ENCODE assay signal across 23 cellular contexts in genomic region chr12:51662728-51663154, GRCh38.
DNase-seq lines count a peak whose midpoint lies in the region; ATAC-seq, FAIRE-seq and TF ChIP-seq lines count a peak whose summit lies in the region.
"Had no signal": no experiment of that assay in that cellular context is flagged by ENCODE, and none has a peak within 500 bp of the region (broad histone marks: within the 10 kb centered on the region; RNA-seq: fewer than 3 reads in every experiment).

No MANE protein-coding gene starts in this region.

- no peak for TF ChIP-seq RAD21 in A549 (conservative IDR thresholded peaks at IDR 0.05 in 1 of 2, IDR thresholded peaks at IDR 0.05 in 1 of 2)

- H3K27ac ChIP-seq in A549: 0 out of 6 replicates have a peak overlapping the region, but pooled peaks of 1 of the 2 experiments have one; percentile 8
- H3K27ac ChIP-seq: KMS-11, SJCRH30 had no signal

- no peaks in the 10 kb centered on the region; the same call in 2 of the 3 replicates for H3K4me1 ChIP-seq in A549
- H3K4me1 ChIP-seq: SJCRH30 had no signal

- ATAC-seq in A549 (no peak), left lobe of liver (peak; percentile 85), HG02852 (IDR thresholded peaks at IDR 0.05; ENCODE audit: unreplicated experiment) (no peak)
- ATAC-seq in stimulated activated naive CD8-positive, alpha-beta T cell treated with anti-CD3 and anti-CD28 coated beads, Interleukin-15, Interleukin-2, amounts not matched to agents 100 U/mL and 50 U/mL, for 24 hours: no peak
- ATAC-seq in activated T-cell treated with anti-CD3 and anti-CD28 coated beads, Interleukin-2, amount 50 U/mL, for 4 hours: no peak
- ATAC-seq: CD8-positive, alpha-beta T cell; Panc1 had no signal

- H3K9me3 ChIP-seq in A549: 0 out of 3 replicates have a peak, but pooled peaks cover 2% of the 10 kb centered on the region
- H3K9me3 ChIP-seq: SJCRH30 had no signal

- H3K4me3 Mint-ChIP-seq in activated T-cell treated with anti-CD3 and anti-CD28 coated beads, Interleukin-2, amount 50 U/mL, for 4 hours: no peak overlapping the region
- H3K4me3 Mint-ChIP-seq: CD8-positive, alpha-beta T cell had no signal

- H3K4me2 ChIP-seq in A549: peak overlapping the region; percentile 5; the same call in 1 of the 3 replicates
- H3K4me2 ChIP-seq: KMS-11 had no signal

- H3K36me3 Mint-ChIP-seq in activated T-cell treated with anti-CD3 and anti-CD28 coated beads, Interleukin-2, amount 50 U/mL, for 4 hours (ENCODE audit: insufficient read depth): no peaks in the 10 kb centered on the region
- H3K36me3 Mint-ChIP-seq: CD8-positive, alpha-beta T cell had no signal

- no peaks in the 10 kb centered on the region for H3K9me3 Mint-ChIP-seq in activated T-cell treated with anti-CD3 and anti-CD28 coated beads, Interleukin-2, amount 50 U/mL, for 4 hours
- H3K9me3 Mint-ChIP-seq: CD8-positive, alpha-beta T cell had no signal

- no peak for TF ChIP-seq EP300 in A549 (IDR thresholded peaks at IDR 0.05)

- no peak for TF ChIP-seq POLR2A in A549 (IDR thresholded peaks at IDR 0.05; ENCODE audit: low read length)

- CTCF ChIA-PET in A549 (lab: Yijun Ruan, JAX): interaction anchor here (1.2 to 1.4 kb wide), 2 partner anchors 13 to 25 kb away, joined by 3 read pairs; no protein-coding TSS in a partner anchor

- POLR2A ChIA-PET in A549 (lab: Yijun Ruan, JAX): no interaction called here

- H3K4me3 ChIP-seq in A549: no peak overlapping the region
- H3K4me3 ChIP-seq: SJCRH30 had no signal

- WGBS in A549 (ENCODE audit: missing lambda C conversion rate): 85% methylated on average over 11 of the region's 11 CpGs

- peaks cover 11% of the 10 kb centered on the region for H3K27me3 Mint-ChIP-seq in activated T-cell treated with anti-CD3 and anti-CD28 coated beads, Interleukin-2, amount 50 U/mL, for 4 hours (ENCODE audit: low read depth)

- no peaks in the 10 kb centered on the region for H3K4me1 Mint-ChIP-seq in activated T-cell treated with anti-CD3 and anti-CD28 coated beads, Interleukin-2, amount 50 U/mL, for 4 hours (ENCODE audit: low read depth)

- no peak for FAIRE-seq in A549 (lab: Jason Lieb, UNC)
- FAIRE-seq: H1 had no signal

- peak in 1 of 2 experiments; percentile 9 for DNase-seq in A549 (ENCODE audit: low read depth in 1 of 2, low spot score in 1 of 2)
- peak; percentile 38 for DNase-seq in HuH-7.5 (ENCODE audit: low spot score)
- DNase-seq in left lobe of liver (ENCODE audit: low spot score): peak; percentile 85
- peak; percentile 55 for DNase-seq in mucosa of gallbladder (ENCODE audit: low spot score)
- DNase-seq in stimulated activated naive CD8-positive, alpha-beta T cell treated with anti-CD3 and anti-CD28 coated beads, Interleukin-15, Interleukin-2, amounts not matched to agents 100 U/mL and 50 U/mL, for 24 hours: no peak
- DNase-seq in activated T-cell treated with anti-CD3 and anti-CD28 coated beads, Interleukin-2, amount 50 U/mL, for 4 hours: no peak
- no peak for DNase-seq in H4 (ENCODE audit: low spot score)
- DNase-seq: 8988T; AML-193; C1 segment of cervical spinal cord; Calu3; CD8-positive, alpha-beta T cell; DMS153; GF-D8; NCI-H2029 treated with DMSO at 0.1 percent for 48 hours; NCI-H226; NCI-H510A treated with DMSO at 0.1 percent for 48 hours; NCI-H774; SJCRH30 had no signal

- TF ChIP-seq CTCF in A549 (IDR thresholded peaks at IDR 0.05): no peak

TF ChIP-seq in A549, 52 proteins besides CTCF, POLR2A, EP300 and RAD21:
- TF ChIP-seq ATOH8 (CRISPR knock-in tag; IDR thresholded peaks at IDR 0.05; ENCODE audit: low read depth) (no peak), BCL3 (IDR thresholded peaks at IDR 0.05) (no peak), KDM5A (IDR thresholded peaks at IDR 0.05) (no peak), SREBF2 (IDR thresholded peaks at IDR 0.05) (no peak), HOXB5 (CRISPR knock-in tag; IDR thresholded peaks at IDR 0.05) (no peak), NFE2L2 (conservative IDR thresholded peaks at IDR 0.05; ENCODE audit: low read length) (no peak), ZNF302 (CRISPR knock-in tag; IDR thresholded peaks at IDR 0.05) (no peak), REST (IDR thresholded peaks at IDR 0.05) (no peak), BHLHE40 (IDR thresholded peaks at IDR 0.05; ENCODE audit: low read depth, low read length) (no peak), E2F6 (IDR thresholded peaks at IDR 0.05; ENCODE audit: borderline replicate concordance, low read depth) (no peak), CBX2 (IDR thresholded peaks at IDR 0.05; ENCODE audit: borderline replicate concordance, low read depth) (no peak)

Comparison
In these comparisons a context has a peak if more than half of its experiments do, and no peak if none do; other contexts are left out.
1. DNase-seq: peak in HuH-7.5 (single experiment), left lobe of liver (single experiment) and mucosa of gallbladder (single experiment); none in stimulated activated naive CD8-positive, alpha-beta T cell treated with anti-CD3 and anti-CD28 coated beads, Interleukin-15, Interleukin-2, amounts not matched to agents 100 U/mL and 50 U/mL, for 24 hours (single experiment), activated T-cell treated with anti-CD3 and anti-CD28 coated beads, Interleukin-2, amount 50 U/mL, for 4 hours (single experiment) and H4 (single experiment).